1 cellular context compared by ENCODE assay signal in the genomic region with DNA sequence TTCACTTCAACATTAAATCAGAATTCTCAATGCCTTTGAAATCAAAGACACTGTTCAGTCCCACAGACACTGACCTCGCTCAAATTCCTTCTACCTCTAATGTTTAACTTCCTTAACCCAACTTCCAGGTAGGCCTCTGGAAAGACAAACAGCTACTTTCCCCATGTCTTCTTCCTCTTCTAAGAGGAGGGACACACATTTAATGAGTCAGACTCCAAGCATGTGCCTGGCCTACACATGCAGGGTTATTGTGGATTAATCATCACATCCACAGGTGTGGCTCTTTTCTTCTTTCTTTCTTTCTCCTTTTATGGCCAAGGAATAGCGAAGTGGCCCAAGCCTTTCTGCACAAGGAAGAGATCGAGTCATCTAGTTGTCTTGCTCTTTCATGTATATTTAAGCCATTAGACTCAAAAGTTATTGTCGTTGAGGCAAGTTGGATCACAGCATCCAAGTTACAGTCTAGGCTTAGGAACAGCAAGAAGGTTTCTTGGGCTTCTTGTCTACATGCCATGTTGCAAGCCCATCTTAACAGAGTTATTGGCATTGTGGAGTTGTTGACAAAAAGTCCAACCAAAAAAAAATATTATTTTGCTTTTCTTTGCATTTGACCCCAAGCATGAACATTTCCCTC.
A peak's percentile ranks its signal among the peaks of the same experiment; 100 is the strongest.
TF ChIP-seq lines count a peak whose summit lies in the region.

No MANE protein-coding gene starts in this region.

TF ChIP-seq in HepG2, 621 proteins besides CTCF, POLR2A, EP300 and RAD21 (continued from another document and continues in another):
- TF ChIP-seq KDM4B (CRISPR knock-in tag; IDR thresholded peaks at IDR 0.05) (no peak; the same call in 1 of the 2 replicates), CHD2 (IDR thresholded peaks at IDR 0.05; ENCODE audit: low read depth, low read length) (no peak), ZNF83 (CRISPR knock-in tag; IDR thresholded peaks at IDR 0.05; ENCODE audit: borderline replicate concordance) (no peak), ZNF484 (CRISPR knock-in tag; IDR thresholded peaks at IDR 0.05; ENCODE audit: borderline replicate concordance, low read depth) (no peak), NR2F6 (IDR thresholded peaks at IDR 0.05) (no peak), NR2F6 (CRISPR knock-in tag; IDR thresholded peaks at IDR 0.05) (peak; percentile 68; the same call in 1 of the 2 replicates), ZSCAN20 (CRISPR knock-in tag; IDR thresholded peaks at IDR 0.05; ENCODE audit: borderline replicate concordance) (no peak), ZSCAN21 (CRISPR knock-in tag; IDR thresholded peaks at IDR 0.05; ENCODE audit: borderline replicate concordance) (no peak), ZBTB20 (CRISPR knock-in tag; IDR thresholded peaks at IDR 0.05; ENCODE audit: borderline replicate concordance, low read depth) (peak; percentile 76; the same call in 1 of the 2 replicates), ZNF180 (CRISPR knock-in tag; IDR thresholded peaks at IDR 0.05; ENCODE audit: borderline replicate concordance, low read depth) (no peak), ZNF773 (CRISPR knock-in tag; IDR thresholded peaks at IDR 0.05; ENCODE audit: borderline replicate concordance) (no peak), MYC (CRISPR knock-in tag; IDR thresholded peaks at IDR 0.05; ENCODE audit: borderline replicate concordance) (no peak), SIN3B (IDR thresholded peaks at IDR 0.05; ENCODE audit: low read length) (no peak), ZNF143 (CRISPR knock-in tag; IDR thresholded peaks at IDR 0.05) (no peak), ZNF672 (CRISPR knock-in tag; IDR thresholded peaks at IDR 0.05) (no peak), ZNF234 (CRISPR knock-in tag; conservative IDR thresholded peaks at IDR 0.05) (no peak), SMC3 (IDR thresholded peaks at IDR 0.05; ENCODE audit: low read length) (no peak), ZNF660 (CRISPR knock-in tag; IDR thresholded peaks at IDR 0.05; ENCODE audit: borderline replicate concordance, low read depth) (no peak), ZNF556 (CRISPR knock-in tag; IDR thresholded peaks at IDR 0.05; ENCODE audit: borderline replicate concordance) (no peak), IRF2 (CRISPR knock-in tag; IDR thresholded peaks at IDR 0.05) (peak; percentile 77), TBL1XR1 (IDR thresholded peaks at IDR 0.05; ENCODE audit: borderline replicate concordance, low read length, partially characterized antibody) (no peak), HNRNPK (IDR thresholded peaks at IDR 0.05; ENCODE audit: low read depth, low read length, poor library complexity, severe bottlenecking) (no peak), DR1 (CRISPR knock-in tag; IDR thresholded peaks at IDR 0.05) (no peak), HNRNPUL1 (IDR thresholded peaks at IDR 0.05; ENCODE audit: low read depth, low read length) (no peak), HMGA1 (CRISPR knock-in tag; conservative IDR thresholded peaks at IDR 0.05) (no peak), ZNF430 (CRISPR knock-in tag; IDR thresholded peaks at IDR 0.05) (no peak), IKZF1 (IDR thresholded peaks at IDR 0.05) (no peak), SETDB1 (CRISPR knock-in tag; IDR thresholded peaks at IDR 0.05; ENCODE audit: borderline replicate concordance) (no peak), ZNF326 (CRISPR knock-in tag; IDR thresholded peaks at IDR 0.05; ENCODE audit: borderline replicate concordance) (no peak), ZFP36 (IDR thresholded peaks at IDR 0.05; ENCODE audit: borderline replicate concordance, low read depth, low read length, partially characterized antibody) (no peak), ZNF432 (CRISPR knock-in tag; IDR thresholded peaks at IDR 0.05; ENCODE audit: borderline replicate concordance) (no peak), FOXM1 (CRISPR knock-in tag; IDR thresholded peaks at IDR 0.05) (no peak), MEIS1 (CRISPR knock-in tag; IDR thresholded peaks at IDR 0.05; ENCODE audit: borderline replicate concordance) (no peak), ZNF292 (CRISPR knock-in tag; IDR thresholded peaks at IDR 0.05; ENCODE audit: borderline replicate concordance, low read depth) (peak; percentile 33; the same call in 1 of the 2 replicates), SYNCRIP (IDR thresholded peaks at IDR 0.05; ENCODE audit: insufficient read depth, low read depth, low read length) (no peak), GLI4 (CRISPR knock-in tag; IDR thresholded peaks at IDR 0.05; ENCODE audit: borderline replicate concordance) (no peak; the same call in 1 of the 2 replicates), ZFP41 (CRISPR knock-in tag; IDR thresholded peaks at IDR 0.05; ENCODE audit: borderline replicate concordance) (no peak), ZNF788 (CRISPR knock-in tag; IDR thresholded peaks at IDR 0.05; ENCODE audit: borderline replicate concordance) (no peak), ZNF230 (CRISPR knock-in tag; IDR thresholded peaks at IDR 0.05) (no peak)
- TF ChIP-seq, protein P1, sequence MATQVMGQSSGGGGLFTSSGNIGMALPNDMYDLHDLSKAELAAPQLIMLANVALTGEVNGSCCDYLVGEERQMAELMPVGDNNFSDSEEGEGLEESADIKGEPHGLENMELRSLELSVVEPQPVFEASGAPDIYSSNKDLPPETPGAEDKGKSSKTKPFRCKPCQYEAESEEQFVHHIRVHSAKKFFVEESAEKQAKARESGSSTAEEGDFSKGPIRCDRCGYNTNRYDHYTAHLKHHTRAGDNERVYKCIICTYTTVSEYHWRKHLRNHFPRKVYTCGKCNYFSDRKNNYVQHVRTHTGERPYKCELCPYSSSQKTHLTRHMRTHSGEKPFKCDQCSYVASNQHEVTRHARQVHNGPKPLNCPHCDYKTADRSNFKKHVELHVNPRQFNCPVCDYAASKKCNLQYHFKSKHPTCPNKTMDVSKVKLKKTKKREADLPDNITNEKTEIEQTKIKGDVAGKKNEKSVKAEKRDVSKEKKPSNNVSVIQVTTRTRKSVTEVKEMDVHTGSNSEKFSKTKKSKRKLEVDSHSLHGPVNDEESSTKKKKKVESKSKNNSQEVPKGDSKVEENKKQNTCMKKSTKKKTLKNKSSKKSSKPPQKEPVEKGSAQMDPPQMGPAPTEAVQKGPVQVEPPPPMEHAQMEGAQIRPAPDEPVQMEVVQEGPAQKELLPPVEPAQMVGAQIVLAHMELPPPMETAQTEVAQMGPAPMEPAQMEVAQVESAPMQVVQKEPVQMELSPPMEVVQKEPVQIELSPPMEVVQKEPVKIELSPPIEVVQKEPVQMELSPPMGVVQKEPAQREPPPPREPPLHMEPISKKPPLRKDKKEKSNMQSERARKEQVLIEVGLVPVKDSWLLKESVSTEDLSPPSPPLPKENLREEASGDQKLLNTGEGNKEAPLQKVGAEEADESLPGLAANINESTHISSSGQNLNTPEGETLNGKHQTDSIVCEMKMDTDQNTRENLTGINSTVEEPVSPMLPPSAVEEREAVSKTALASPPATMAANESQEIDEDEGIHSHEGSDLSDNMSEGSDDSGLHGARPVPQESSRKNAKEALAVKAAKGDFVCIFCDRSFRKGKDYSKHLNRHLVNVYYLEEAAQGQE (IDR thresholded peaks at IDR 0.05; ENCODE audit: borderline replicate concordance in 1 of 2, low read depth in 1 of 2, low read length in 2 of 2): no peak
- TF ChIP-seq, protein P2, sequence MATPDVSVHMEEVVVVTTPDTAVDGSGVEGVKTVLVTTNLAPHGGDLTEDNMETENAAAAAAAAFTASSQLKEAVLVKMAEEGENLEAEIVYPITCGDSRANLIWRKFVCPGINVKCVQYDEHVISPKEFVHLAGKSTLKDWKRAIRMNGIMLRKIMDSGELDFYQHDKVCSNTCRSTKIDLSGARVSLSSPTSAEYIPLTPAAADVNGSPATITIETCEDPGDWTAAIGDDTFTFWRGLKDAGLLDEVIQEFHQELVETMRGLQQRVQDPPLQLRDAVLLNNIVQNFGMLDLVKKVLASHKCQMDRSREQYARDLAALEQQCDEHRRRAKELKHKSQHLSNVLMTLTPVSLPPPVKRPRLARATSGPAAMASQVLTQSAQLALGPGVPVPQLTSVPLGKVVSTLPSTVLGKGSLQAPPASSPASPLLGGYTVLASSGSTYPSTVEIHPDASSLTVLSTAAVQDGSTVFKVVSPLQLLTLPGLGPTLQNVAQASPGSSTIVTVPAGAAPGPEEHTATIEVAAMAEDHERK (CRISPR knock-in tag; IDR thresholded peaks at IDR 0.05; ENCODE audit: low read depth): no peak
- TF ChIP-seq, protein P3, sequence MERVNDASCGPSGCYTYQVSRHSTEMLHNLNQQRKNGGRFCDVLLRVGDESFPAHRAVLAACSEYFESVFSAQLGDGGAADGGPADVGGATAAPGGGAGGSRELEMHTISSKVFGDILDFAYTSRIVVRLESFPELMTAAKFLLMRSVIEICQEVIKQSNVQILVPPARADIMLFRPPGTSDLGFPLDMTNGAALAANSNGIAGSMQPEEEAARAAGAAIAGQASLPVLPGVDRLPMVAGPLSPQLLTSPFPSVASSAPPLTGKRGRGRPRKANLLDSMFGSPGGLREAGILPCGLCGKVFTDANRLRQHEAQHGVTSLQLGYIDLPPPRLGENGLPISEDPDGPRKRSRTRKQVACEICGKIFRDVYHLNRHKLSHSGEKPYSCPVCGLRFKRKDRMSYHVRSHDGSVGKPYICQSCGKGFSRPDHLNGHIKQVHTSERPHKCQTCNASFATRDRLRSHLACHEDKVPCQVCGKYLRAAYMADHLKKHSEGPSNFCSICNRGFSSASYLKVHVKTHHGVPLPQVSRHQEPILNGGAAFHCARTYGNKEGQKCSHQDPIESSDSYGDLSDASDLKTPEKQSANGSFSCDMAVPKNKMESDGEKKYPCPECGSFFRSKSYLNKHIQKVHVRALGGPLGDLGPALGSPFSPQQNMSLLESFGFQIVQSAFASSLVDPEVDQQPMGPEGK (CRISPR knock-in tag; IDR thresholded peaks at IDR 0.05): peak; percentile 48; the same call in 1 of the 2 replicates
- TF ChIP-seq, protein P4, sequence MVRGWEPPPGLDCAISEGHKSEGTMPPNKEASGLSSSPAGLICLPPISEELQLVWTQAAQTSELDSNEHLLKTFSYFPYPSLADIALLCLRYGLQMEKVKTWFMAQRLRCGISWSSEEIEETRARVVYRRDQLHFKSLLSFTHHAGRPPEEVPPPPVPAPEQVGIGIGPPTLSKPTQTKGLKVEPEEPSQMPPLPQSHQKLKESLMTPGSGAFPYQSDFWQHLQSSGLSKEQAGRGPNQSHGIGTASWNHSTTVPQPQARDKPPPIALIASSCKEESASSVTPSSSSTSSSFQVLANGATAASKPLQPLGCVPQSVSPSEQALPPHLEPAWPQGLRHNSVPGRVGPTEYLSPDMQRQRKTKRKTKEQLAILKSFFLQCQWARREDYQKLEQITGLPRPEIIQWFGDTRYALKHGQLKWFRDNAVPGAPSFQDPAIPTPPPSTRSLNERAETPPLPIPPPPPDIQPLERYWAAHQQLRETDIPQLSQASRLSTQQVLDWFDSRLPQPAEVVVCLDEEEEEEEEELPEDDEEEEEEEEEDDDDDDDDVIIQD (CRISPR knock-in tag; IDR thresholded peaks at IDR 0.05; ENCODE audit: low read depth): peak; percentile 98
- TF ChIP-seq, protein P5, sequence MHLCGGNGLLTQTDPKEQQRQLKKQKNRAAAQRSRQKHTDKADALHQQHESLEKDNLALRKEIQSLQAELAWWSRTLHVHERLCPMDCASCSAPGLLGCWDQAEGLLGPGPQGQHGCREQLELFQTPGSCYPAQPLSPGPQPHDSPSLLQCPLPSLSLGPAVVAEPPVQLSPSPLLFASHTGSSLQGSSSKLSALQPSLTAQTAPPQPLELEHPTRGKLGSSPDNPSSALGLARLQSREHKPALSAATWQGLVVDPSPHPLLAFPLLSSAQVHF (CRISPR knock-in tag; IDR thresholded peaks at IDR 0.05): no peak
- TF ChIP-seq, protein P6, sequence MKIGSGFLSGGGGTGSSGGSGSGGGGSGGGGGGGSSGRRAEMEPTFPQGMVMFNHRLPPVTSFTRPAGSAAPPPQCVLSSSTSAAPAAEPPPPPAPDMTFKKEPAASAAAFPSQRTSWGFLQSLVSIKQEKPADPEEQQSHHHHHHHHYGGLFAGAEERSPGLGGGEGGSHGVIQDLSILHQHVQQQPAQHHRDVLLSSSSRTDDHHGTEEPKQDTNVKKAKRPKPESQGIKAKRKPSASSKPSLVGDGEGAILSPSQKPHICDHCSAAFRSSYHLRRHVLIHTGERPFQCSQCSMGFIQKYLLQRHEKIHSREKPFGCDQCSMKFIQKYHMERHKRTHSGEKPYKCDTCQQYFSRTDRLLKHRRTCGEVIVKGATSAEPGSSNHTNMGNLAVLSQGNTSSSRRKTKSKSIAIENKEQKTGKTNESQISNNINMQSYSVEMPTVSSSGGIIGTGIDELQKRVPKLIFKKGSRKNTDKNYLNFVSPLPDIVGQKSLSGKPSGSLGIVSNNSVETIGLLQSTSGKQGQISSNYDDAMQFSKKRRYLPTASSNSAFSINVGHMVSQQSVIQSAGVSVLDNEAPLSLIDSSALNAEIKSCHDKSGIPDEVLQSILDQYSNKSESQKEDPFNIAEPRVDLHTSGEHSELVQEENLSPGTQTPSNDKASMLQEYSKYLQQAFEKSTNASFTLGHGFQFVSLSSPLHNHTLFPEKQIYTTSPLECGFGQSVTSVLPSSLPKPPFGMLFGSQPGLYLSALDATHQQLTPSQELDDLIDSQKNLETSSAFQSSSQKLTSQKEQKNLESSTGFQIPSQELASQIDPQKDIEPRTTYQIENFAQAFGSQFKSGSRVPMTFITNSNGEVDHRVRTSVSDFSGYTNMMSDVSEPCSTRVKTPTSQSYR (CRISPR knock-in tag; IDR thresholded peaks at IDR 0.05; ENCODE audit: borderline replicate concordance): no peak
- TF ChIP-seq, protein P7, sequence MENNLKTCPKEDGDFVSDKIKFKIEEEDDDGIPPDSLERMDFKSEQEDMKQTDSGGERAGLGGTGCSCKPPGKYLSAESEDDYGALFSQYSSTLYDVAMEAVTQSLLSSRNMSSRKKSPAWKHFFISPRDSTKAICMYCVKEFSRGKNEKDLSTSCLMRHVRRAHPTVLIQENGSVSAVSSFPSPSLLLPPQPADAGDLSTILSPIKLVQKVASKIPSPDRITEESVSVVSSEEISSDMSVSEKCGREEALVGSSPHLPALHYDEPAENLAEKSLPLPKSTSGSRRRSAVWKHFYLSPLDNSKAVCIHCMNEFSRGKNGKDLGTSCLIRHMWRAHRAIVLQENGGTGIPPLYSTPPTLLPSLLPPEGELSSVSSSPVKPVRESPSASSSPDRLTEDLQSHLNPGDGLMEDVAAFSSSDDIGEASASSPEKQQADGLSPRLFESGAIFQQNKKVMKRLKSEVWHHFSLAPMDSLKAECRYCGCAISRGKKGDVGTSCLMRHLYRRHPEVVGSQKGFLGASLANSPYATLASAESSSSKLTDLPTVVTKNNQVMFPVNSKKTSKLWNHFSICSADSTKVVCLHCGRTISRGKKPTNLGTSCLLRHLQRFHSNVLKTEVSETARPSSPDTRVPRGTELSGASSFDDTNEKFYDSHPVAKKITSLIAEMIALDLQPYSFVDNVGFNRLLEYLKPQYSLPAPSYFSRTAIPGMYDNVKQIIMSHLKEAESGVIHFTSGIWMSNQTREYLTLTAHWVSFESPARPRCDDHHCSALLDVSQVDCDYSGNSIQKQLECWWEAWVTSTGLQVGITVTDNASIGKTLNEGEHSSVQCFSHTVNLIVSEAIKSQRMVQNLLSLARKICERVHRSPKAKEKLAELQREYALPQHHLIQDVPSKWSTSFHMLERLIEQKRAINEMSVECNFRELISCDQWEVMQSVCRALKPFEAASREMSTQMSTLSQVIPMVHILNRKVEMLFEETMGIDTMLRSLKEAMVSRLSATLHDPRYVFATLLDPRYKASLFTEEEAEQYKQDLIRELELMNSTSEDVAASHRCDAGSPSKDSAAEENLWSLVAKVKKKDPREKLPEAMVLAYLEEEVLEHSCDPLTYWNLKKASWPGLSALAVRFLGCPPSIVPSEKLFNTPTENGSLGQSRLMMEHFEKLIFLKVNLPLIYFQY (CRISPR knock-in tag; IDR thresholded peaks at IDR 0.05; ENCODE audit: borderline replicate concordance): no peak
- TF ChIP-seq, protein P8, sequence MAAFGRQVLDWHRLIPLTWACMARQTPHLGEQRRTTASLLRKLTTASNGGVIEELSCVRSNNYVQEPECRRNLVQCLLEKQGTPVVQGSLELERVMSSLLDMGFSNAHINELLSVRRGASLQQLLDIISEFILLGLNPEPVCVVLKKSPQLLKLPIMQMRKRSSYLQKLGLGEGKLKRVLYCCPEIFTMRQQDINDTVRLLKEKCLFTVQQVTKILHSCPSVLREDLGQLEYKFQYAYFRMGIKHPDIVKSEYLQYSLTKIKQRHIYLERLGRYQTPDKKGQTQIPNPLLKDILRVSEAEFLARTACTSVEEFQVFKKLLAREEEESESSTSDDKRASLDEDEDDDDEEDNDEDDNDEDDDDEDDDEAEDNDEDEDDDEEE (CRISPR knock-in tag; IDR thresholded peaks at IDR 0.05): no peak
